ENCODE assay signal across 15 cellular contexts in genomic region chr1:151501474-151501873, GRCh38. TPM values are rescaled to one million over a fixed set of nuclear protein-coding genes. Genes with fewer than 3 reads are reported as not detected.
DNase-seq lines count a peak whose midpoint lies in the region; ATAC-seq and TF ChIP-seq lines count a peak whose summit lies in the region.
"Had no signal": no experiment of that assay in that cellular context is flagged by ENCODE, and none has a peak within 500 bp of the region (broad histone marks: within the 10 kb centered on the region; RNA-seq: fewer than 3 reads in every experiment).

No MANE protein-coding gene starts in this region.

- TF ChIP-seq CTCF in Calu3 (IDR thresholded peaks at IDR 0.05; ENCODE audit: unreplicated experiment) = peak; percentile 36
- peak; percentile 39 for TF ChIP-seq CTCF in choroid plexus epithelial cell (conservative IDR thresholded peaks at IDR 0.05; ENCODE audit: low read depth, low read length)
- peak; percentile 57 for TF ChIP-seq CTCF in neural crest cell (conservative IDR thresholded peaks at IDR 0.05)
- no peak for TF ChIP-seq CTCF in left lung (IDR thresholded peaks at IDR 0.05)

- H3K9me3 Mint-ChIP-seq in Calu3 (ENCODE audit: low read depth, unreplicated experiment) = no peaks in the 10 kb centered on the region
- no peaks in the 10 kb centered on the region for H3K9me3 Mint-ChIP-seq in neural crest cell

- no peaks in the 10 kb centered on the region for H3K27me3 ChIP-seq in left lung
- H3K27me3 ChIP-seq: right lobe of liver had no signal

- no peak overlapping the region for H3K27ac ChIP-seq in left lung
- H3K27ac ChIP-seq: right lobe of liver had no signal

- peak; percentile 30 for DNase-seq in Calu3
- DNase-seq in KBM-7 = peak; percentile 8
- DNase-seq in choroid plexus epithelial cell (ENCODE audit: low read depth) = no peak
- DNase-seq in neural crest cell (ENCODE audit: low read depth, low spot score) = no peak
- no peak for DNase-seq in left lung
- no peak for DNase-seq in H4 (ENCODE audit: low spot score)
- DNase-seq in activated gamma-delta T cell (lab: John Stamatoyannopoulos, UW) = no peak
- DNase-seq: hippocampal formation; NCI-H1417 treated with DMSO at 0.1 percent for 48 hours; NK-92 treated with Interleukin-12 subunit alpha and Interleukin-12 subunit beta, amount 100 ng/mL, for 24 hours; right lobe of liver; substantia nigra; T-helper 2 cell had no signal

- H3K4me3 Mint-ChIP-seq in Calu3 (ENCODE audit: low read depth, unreplicated experiment) = no peak overlapping the region
- H3K4me3 Mint-ChIP-seq in neural crest cell = no peak overlapping the region
- H3K4me3 Mint-ChIP-seq: activated naive CD8-positive, alpha-beta T cell had no signal

- no peaks in the 10 kb centered on the region for H3K4me1 ChIP-seq in left lung
- H3K4me1 ChIP-seq: right lobe of liver had no signal

- H3K4me3 ChIP-seq in choroid plexus epithelial cell (ENCODE audit: low read depth, low read length) = no peak overlapping the region
- H3K4me3 ChIP-seq in left lung = no peak overlapping the region
- H3K4me3 ChIP-seq: right lobe of liver had no signal

- H3K27ac Mint-ChIP-seq in Calu3 (ENCODE audit: unreplicated experiment) = peak overlapping the region; percentile 5
- H3K27ac Mint-ChIP-seq in neural crest cell (ENCODE audit: unreplicated experiment) = no peak overlapping the region
- H3K27ac Mint-ChIP-seq: activated naive CD8-positive, alpha-beta T cell had no signal

- intact Hi-C loops in Calu3 (cut with micrococcal nuclease; ENCODE audit: unreplicated experiment) (no loop called here), left lung (cut with DNase I) (no loop called here)

- BruUV-seq in Calu3 (replicated peaks; lab: Mats Ljungman, UMichigan) = no TSS peak

- no peaks in the 10 kb centered on the region for H3K36me3 ChIP-seq in left lung
- H3K36me3 ChIP-seq: right lobe of liver had no signal

- no peaks in the 10 kb centered on the region for H3K9me3 ChIP-seq in left lung
- H3K9me3 ChIP-seq: right lobe of liver had no signal

- in situ Hi-C loops in KBM-7 (cut with MboI; ENCODE audit: low pct_unique_long_range_greater_than_20kb, low sequenced_read_pairs) = no loop called here

- no peaks in the 10 kb centered on the region for H3K27me3 Mint-ChIP-seq in Calu3 (ENCODE audit: unreplicated experiment)
- no peaks in the 10 kb centered on the region for H3K27me3 Mint-ChIP-seq in neural crest cell (ENCODE audit: low read depth)
- H3K27me3 Mint-ChIP-seq: activated naive CD8-positive, alpha-beta T cell had no signal

- H3K36me3 Mint-ChIP-seq in Calu3 (ENCODE audit: insufficient read depth, unreplicated experiment) (no peaks in the 10 kb centered on the region), neural crest cell (ENCODE audit: low read depth) (no peaks in the 10 kb centered on the region)
- H3K36me3 Mint-ChIP-seq: activated naive CD8-positive, alpha-beta T cell had no signal

- CTCF ChIA-PET in Calu3 (lab: Charles Lee) = interaction anchor here (0.9 kb wide), 1 partner anchor 10 kb away, joined by 3 read pairs; the partner anchor contains the start of gene CGN

- H3K4me1 Mint-ChIP-seq in Calu3 (ENCODE audit: low read depth, unreplicated experiment) (peaks cover 37% of the 10 kb centered on the region), neural crest cell (peaks cover 20% of the 10 kb centered on the region)

- no peak for ATAC-seq in left lung
- no peak for ATAC-seq in HG02840 (IDR thresholded peaks at IDR 0.05; ENCODE audit: low FRiP score, unreplicated experiment)

RNA-seq across cellular contexts. Expression of gene CGN, which starts 9.7 kb away (rescaled TPM):
- total RNA-seq in Calu3 (2022) (113 and 131 TPM in 2 replicates), neural crest cell (6.7 and 7.2 TPM in 2 replicates), left lung (10 to 100 TPM; 55.0 to 83.0 TPM)
- total RNA-seq in H4 (2014; rRNA removed; shearing (Covaris generic)) = 0.31 and 1.8 TPM in 2 replicates

RNA-seq across cellular contexts. Expression of gene TUFT1, which starts 38.6 kb away (rescaled TPM):
- 31.4 and 34.3 TPM in 2 replicates for total RNA-seq in Calu3 (2022)
- 7.5 TPM in 2 replicates for total RNA-seq in neural crest cell
- 10 to 100 TPM; 10.3 to 16.8 TPM for total RNA-seq in left lung
- total RNA-seq in H4 (2014; rRNA removed; shearing (Covaris generic)) = 4.1 and 4.5 TPM in 2 replicates

RNA-seq across cellular contexts. Expression of gene POGZ, which starts 42.2 kb away (rescaled TPM):
- total RNA-seq in Calu3 (2022) (118 and 128 TPM in 2 replicates), neural crest cell (145 and 158 TPM in 2 replicates), left lung (10 to 100 TPM; 65.6 to 73.4 TPM)
- 10.2 and 16.6 TPM in 2 replicates for total RNA-seq in H4 (2014; rRNA removed; shearing (Covaris generic))

Comparison
In these comparisons a context has a peak if more than half of its experiments do, and no peak if none do; other contexts are left out.
1. DNase-seq: peak in Calu3 (single experiment) and KBM-7 (single experiment); none in choroid plexus epithelial cell (single experiment), neural crest cell (single experiment), left lung (0 of 2), H4 (single experiment) and activated gamma-delta T cell (single experiment).
2. CTCF ChIP-seq: peak in Calu3 (single experiment), choroid plexus epithelial cell (single experiment) and neural crest cell (single experiment); none in left lung (0 of 2).